ENCODE assay signal across 8 cellular contexts in genomic region chr18:62249478-62250097, GRCh38.
DNase-seq lines count a peak whose midpoint lies in the region; ATAC-seq, FAIRE-seq and TF ChIP-seq lines count a peak whose summit lies in the region.

No MANE protein-coding gene starts in this region.

- no peak overlapping the region for H3K4me2 ChIP-seq in HepG2 (ENCODE audit: low read depth, low read length)

- no peaks in the 10 kb centered on the region for H3K36me3 Mint-ChIP-seq in activated CD4-positive, alpha-beta T cell treated with anti-CD3 and anti-CD28 coated beads for 36 hours (ENCODE audit: low read depth)

- H3K27ac Mint-ChIP-seq in activated CD4-positive, alpha-beta T cell treated with anti-CD3 and anti-CD28 coated beads for 36 hours: no peak overlapping the region

- no peak overlapping the region for H2AFZ ChIP-seq in HepG2 (ENCODE audit: low read length)

- no peak overlapping the region for H3K9ac ChIP-seq in HepG2 (ENCODE audit: insufficient read depth, low read depth, low read length)

- in situ Hi-C loops in HepG2 (cut with HindIII; ENCODE audit: extremely low pct_ligation_motif_present, low pct_unique_long_range_greater_than_20kb): no loop called here

- H3K27me3 Mint-ChIP-seq in activated CD4-positive, alpha-beta T cell treated with anti-CD3 and anti-CD28 coated beads for 36 hours: no peaks in the 10 kb centered on the region

- H3K4me3 ChIP-seq in HepG2 (replicated peaks in 1 of 3; ENCODE audit: insufficient read depth in 1 of 3, low read depth in 2 of 3, low read length in 3 of 3): no peak overlapping the region

- H3K4me1 ChIP-seq in HepG2 (ENCODE audit: insufficient read depth, low read length): peaks cover 7% of the 10 kb centered on the region

- H3K9me3 Mint-ChIP-seq in activated CD4-positive, alpha-beta T cell treated with anti-CD3 and anti-CD28 coated beads for 36 hours (ENCODE audit: low read depth): no peaks in the 10 kb centered on the region

- CTCF ChIA-PET in activated CD4-positive, alpha-beta T cell treated with anti-CD3 and anti-CD28 coated beads for 36 hours (lab: Charles Lee): interaction anchor here (0.6 to 5.1 kb wide), 29 partner anchors 9 to 611 kb away, joined by 3 to 125 read pairs (median 6); partner anchors contain the start of genes PIGN and RELCH
- CTCF ChIA-PET in HepG2 (lab: Yijun Ruan, JAX; ENCODE audit: low intra/inter-chr PET ratio, low total read pairs): interaction anchor here (1.2 to 3.9 kb wide), 2 partner anchors 63 to 65 kb away, joined by 3 to 33 read pairs; partner anchors contain the start of genes PIGN and RELCH

- TF ChIP-seq POLR2A in HepG2 (IDR thresholded peaks at IDR 0.05; ENCODE audit: insufficient read depth in 1 of 2, low read depth in 2 of 2, low read length in 2 of 2): no peak

- H3K36me3 ChIP-seq in HepG2 (replicated peaks in 1 of 2; ENCODE audit: control insufficient read depth in 1 of 2, insufficient read depth in 2 of 2, low read length in 2 of 2): peaks cover 0 to 15% of the 10 kb centered on the region in 2 experiments; a peak in 3 of 5 replicates

- no peak for TF ChIP-seq RAD21 in HepG2 (CRISPR knock-in tag; IDR thresholded peaks at IDR 0.05)

- TF ChIP-seq CTCF in HepG2 (CRISPR knock-in tag; IDR thresholded peaks at IDR 0.05): peak; percentile 72

- H4K20me1 ChIP-seq in HepG2 (ENCODE audit: insufficient read depth, low read length): no peaks in the 10 kb centered on the region

- H3K4me1 Mint-ChIP-seq in activated CD4-positive, alpha-beta T cell treated with anti-CD3 and anti-CD28 coated beads for 36 hours: peaks cover 4% of the 10 kb centered on the region

- no peaks in the 10 kb centered on the region for H3K27me3 ChIP-seq in HepG2 (ENCODE audit: control insufficient read depth in 1 of 2, insufficient read depth in 2 of 2, low read length in 2 of 2)

- ATAC-seq in HG02938 (IDR thresholded peaks at IDR 0.05; ENCODE audit: unreplicated experiment): peak; percentile 70
- ATAC-seq in activated CD4-positive, alpha-beta T cell treated with anti-CD3 and anti-CD28 coated beads for 36 hours: peak; percentile 57
- peak; percentile 59; the same call in 1 of the 3 replicates for ATAC-seq in HepG2
- no peak for ATAC-seq in GM18907 (IDR thresholded peaks at IDR 0.05; ENCODE audit: unreplicated experiment)

- POLR2A ChIA-PET in activated CD4-positive, alpha-beta T cell treated with anti-CD3 and anti-CD28 coated beads for 36 hours (lab: Charles Lee): no interaction called here
- POLR2A ChIA-PET in HepG2 (lab: Yijun Ruan, JAX): interaction anchor here (2.1 kb wide), 1 partner anchor 62 kb away, joined by 10 read pairs; the partner anchor contains the start of genes PIGN and RELCH

- FAIRE-seq in colon (lab: Jason Lieb, UNC): peak; percentile 92
- peak; percentile 83 for FAIRE-seq in HepG2 (lab: Jason Lieb, UNC)

- intact Hi-C loops in activated CD4-positive, alpha-beta T cell treated with anti-CD3 and anti-CD28 coated beads for 36 hours (cut with DNase I, micrococcal nuclease): loop anchor here (1.0 kb wide), 2 partner anchors 62 to 66 kb away; partner anchors contain the start of genes PIGN (in 1 of the 2) and RELCH (in 1 of the 2)
- intact Hi-C loops in HepG2 (cut with micrococcal nuclease; ENCODE audit: unreplicated experiment): loop anchor here (1.0 kb wide), 1 partner anchor 66 kb away; no protein-coding TSS in a partner anchor

- TF ChIP-seq EP300 in HepG2 (IDR thresholded peaks at IDR 0.05; ENCODE audit: low read depth in 2 of 2, low read length in 2 of 2): no peak
- TF ChIP-seq EP300 in HepG2 (CRISPR knock-in tag; IDR thresholded peaks at IDR 0.05; ENCODE audit: borderline replicate concordance): no peak

- peak; percentile 69 for DNase-seq in GDM1 (lab: John Stamatoyannopoulos, UW)
- peak; percentile 63 for DNase-seq in NCI-H345 (lab: John Stamatoyannopoulos, UW)
- peak; percentile 86 for DNase-seq in activated CD4-positive, alpha-beta T cell treated with anti-CD3 and anti-CD28 coated beads for 36 hours
- DNase-seq in HepG2 (ENCODE audit: low spot score): peak; percentile 78
- peak; percentile 64 to 73 for DNase-seq in stimulated activated CD4-positive, alpha-beta T cell treated with anti-CD3 and anti-CD28 coated beads, Interleukin-4, amount 100 ng/mL, for 48 hours (ENCODE audit: low read depth in 2 of 2)

- no peak overlapping the region for H3K4me3 Mint-ChIP-seq in activated CD4-positive, alpha-beta T cell treated with anti-CD3 and anti-CD28 coated beads for 36 hours

- no peaks in the 10 kb centered on the region for H3K79me2 ChIP-seq in HepG2 (ENCODE audit: insufficient read depth, low read length)

- WGBS in HepG2 (ENCODE audit: low lambda C conversion rate): 85% methylated on average over 3 of the region's 3 CpGs

- H3K9me3 ChIP-seq in HepG2 (ENCODE audit: low read length): no peaks in the 10 kb centered on the region

- no TSS peak for BruUV-seq in HepG2 (replicated peaks; lab: Mats Ljungman, UMichigan)

- no peak overlapping the region for H3K27ac ChIP-seq in HepG2 (ENCODE audit: extremely low read length, insufficient read depth, low read length)

TF ChIP-seq in HepG2, 621 proteins besides CTCF, POLR2A, EP300 and RAD21 (continues in another document):
- TF ChIP-seq MYC (CRISPR knock-in tag; IDR thresholded peaks at IDR 0.05; ENCODE audit: borderline replicate concordance) (no peak), FOXK1 (CRISPR knock-in tag; IDR thresholded peaks at IDR 0.05; ENCODE audit: borderline replicate concordance, low read depth) (no peak), HNF4A (CRISPR knock-in tag; IDR thresholded peaks at IDR 0.05) (peak; percentile 35; the same call in 1 of the 2 replicates), MAX (IDR thresholded peaks at IDR 0.05) (no peak), ELF3 (CRISPR knock-in tag; IDR thresholded peaks at IDR 0.05) (no peak), IRX3 (CRISPR knock-in tag; IDR thresholded peaks at IDR 0.05; ENCODE audit: borderline replicate concordance, low read depth) (no peak), CREBL2 (CRISPR knock-in tag; IDR thresholded peaks at IDR 0.05; ENCODE audit: borderline replicate concordance) (no peak), ZNF281 (CRISPR knock-in tag; IDR thresholded peaks at IDR 0.05; ENCODE audit: borderline replicate concordance) (no peak), HNF4G (IDR thresholded peaks at IDR 0.05; ENCODE audit: borderline replicate concordance, low read depth, low read length) (0 out of 2 replicates have a peak, but pooled peaks have one; percentile 10), HNF4G (CRISPR knock-in tag; IDR thresholded peaks at IDR 0.05; ENCODE audit: borderline replicate concordance, low read depth) (no peak), SKIL (CRISPR knock-in tag; IDR thresholded peaks at IDR 0.05; ENCODE audit: borderline replicate concordance) (no peak), GZF1 (CRISPR knock-in tag; IDR thresholded peaks at IDR 0.05) (no peak), MATR3 (CRISPR knock-in tag; IDR thresholded peaks at IDR 0.05) (no peak), CBX5 (CRISPR knock-in tag; IDR thresholded peaks at IDR 0.05; ENCODE audit: borderline replicate concordance) (no peak), SMAD9 (CRISPR knock-in tag; IDR thresholded peaks at IDR 0.05) (no peak)
